ENCODE assay signal across 7 cellular contexts in genomic region chr2:97918818-97919217, GRCh38.
"Had no signal": no experiment of that assay in that cellular context is flagged by ENCODE, and none has a peak within 500 bp of the region (broad histone marks: within the 10 kb centered on the region; RNA-seq: fewer than 3 reads in every experiment).

No MANE protein-coding gene starts in this region.

- H3K4me3 ChIP-seq: GM23248, HAP-1 had no signal

- H2AFZ ChIP-seq: GM23248 had no signal

- H3K9me3 ChIP-seq: HAP-1 had no signal

- H3K4me1 ChIP-seq: HAP-1 had no signal

- H3K36me3 ChIP-seq: HAP-1 had no signal

- H3K9ac ChIP-seq: GM23248 had no signal

- H3K27ac ChIP-seq: GM23248, HL-60 had no signal

- ATAC-seq: HCT116 had no signal

- DNase-seq: GM23248, GOT3, H7, HFFc6 had no signal
